In the genomic region with DNA sequence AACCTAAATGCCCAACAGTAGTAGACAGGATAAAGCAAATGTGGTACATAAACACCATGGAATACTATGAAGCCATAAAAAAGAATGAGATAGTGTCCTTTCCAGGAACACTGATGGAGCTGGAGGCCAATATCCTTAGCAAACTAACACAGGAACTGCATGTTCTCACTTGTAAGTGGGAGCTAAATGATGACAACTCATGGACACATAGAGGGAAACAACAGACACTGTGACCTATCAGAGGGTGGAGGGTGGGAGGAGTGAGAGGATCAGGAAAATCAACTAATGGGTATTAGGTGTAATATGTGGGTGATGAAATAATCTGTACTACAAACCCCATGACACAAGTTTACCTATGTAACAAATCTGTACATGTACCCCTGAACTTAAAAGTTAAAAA, we compare ENCODE assay signal across 20 cellular contexts.
DNase-seq lines count a peak whose midpoint lies in the region; ATAC-seq, FAIRE-seq and TF ChIP-seq lines count a peak whose summit lies in the region.
"Had no signal": no experiment of that assay in that cellular context is flagged by ENCODE, and none has a peak within 500 bp of the region (broad histone marks: within the 10 kb centered on the region; RNA-seq: fewer than 3 reads in every experiment).

No MANE protein-coding gene starts in this region.

- intact Hi-C loops in heart left ventricle (cut with DNase I) (no loop called here), cardiac septum (cut with DNase I) (no loop called here)

- H3K36me3 ChIP-seq in heart left ventricle (no peaks in the 10 kb centered on the region), HEK293 (ENCODE audit: control insufficient read depth in 2 of 2, insufficient read depth in 1 of 2, low read length in 2 of 2) (no peaks in the 10 kb centered on the region)
- H3K36me3 ChIP-seq: BE2C; BLaER1 treated with 17β-estradiol and CSF1 and Interleukin-3, amounts not matched to agents 10 nM and 100 nM; HAP-1 had no signal

- no peak for TF ChIP-seq EP300 in A549 (IDR thresholded peaks at IDR 0.05)

- CTCF ChIA-PET in A549 (lab: Yijun Ruan, JAX), result interaction anchor here (2.7 kb wide), 1 partner anchor 54 kb away, joined by 8 read pairs; no protein-coding TSS in a partner anchor
- CTCF ChIA-PET in HEK293 (lab: Yijun Ruan, JAX), result interaction anchor here (1.0 kb wide), 1 partner anchor 18 kb away, joined by 4 read pairs; no protein-coding TSS in a partner anchor

- FAIRE-seq in A549 (lab: Jason Lieb, UNC), result peak; percentile 43
- no peak for FAIRE-seq in H54 (lab: Jason Lieb, UNC)
- FAIRE-seq: D721Med, GM12878, GM19239 had no signal

- no peaks in the 10 kb centered on the region for H3K9me3 ChIP-seq in heart left ventricle
- H3K9me3 ChIP-seq in A549, result no peaks in the 10 kb centered on the region
- no peaks in the 10 kb centered on the region for H3K9me3 ChIP-seq in HEK293 (ENCODE audit: control insufficient read depth, insufficient read depth, low read depth, low read length)
- H3K9me3 ChIP-seq: BE2C; BLaER1 treated with 17β-estradiol and CSF1 and Interleukin-3, amounts not matched to agents 10 nM and 100 nM; HAP-1 had no signal

- no peak overlapping the region for H3K4me2 ChIP-seq in A549
- H3K4me2 ChIP-seq: BLaER1 treated with 17β-estradiol and CSF1 and Interleukin-3, amounts not matched to agents 10 nM and 100 nM; GM23338 had no signal

- H3K27me3 ChIP-seq in heart left ventricle, result no peaks in the 10 kb centered on the region
- H3K27me3 ChIP-seq: BE2C; BLaER1 treated with 17β-estradiol and CSF1 and Interleukin-3, amounts not matched to agents 10 nM and 100 nM had no signal

- POLR2A ChIA-PET in A549 (lab: Yijun Ruan, JAX), result no interaction called here
- POLR2A ChIA-PET in HEK293 (lab: Yijun Ruan, JAX), result no interaction called here

- TF ChIP-seq RAD21 in A549 (conservative IDR thresholded peaks at IDR 0.05 in 1 of 2, IDR thresholded peaks at IDR 0.05 in 1 of 2), result no peak

- TF ChIP-seq CTCF in heart left ventricle (IDR thresholded peaks at IDR 0.05) (no peak), A549 (IDR thresholded peaks at IDR 0.05) (no peak), HEK293 (tag by site-specific recombination; IDR thresholded peaks at IDR 0.05) (no peak)

- H3K4me3 ChIP-seq in heart left ventricle (no peak overlapping the region), A549 (no peak overlapping the region), HEK293 (ENCODE audit: low read depth, low read length) (no peak overlapping the region)
- H3K4me3 ChIP-seq: BLaER1 treated with 17β-estradiol and CSF1 and Interleukin-3, amounts not matched to agents 10 nM and 100 nM; GM12878; GM23338; HAP-1 had no signal

- no peak overlapping the region for H3K27ac ChIP-seq in heart left ventricle
- peak overlapping the region; percentile 94 to 98 for H3K27ac ChIP-seq in A549
- no peak overlapping the region for H3K27ac ChIP-seq in HEK293 (ENCODE audit: extremely low read depth, low read depth, low read length)
- H3K27ac ChIP-seq: BLaER1 treated with 17β-estradiol and CSF1 and Interleukin-3, amounts not matched to agents 10 nM and 100 nM had no signal

- TF ChIP-seq POLR2A in heart left ventricle (IDR thresholded peaks at IDR 0.05), result no peak
- no peak for TF ChIP-seq POLR2A in A549 (IDR thresholded peaks at IDR 0.05; ENCODE audit: low read length)
- TF ChIP-seq POLR2A in H54 (IDR thresholded peaks at IDR 0.05; ENCODE audit: low read depth, low read length), result no peak

- ATAC-seq in heart left ventricle (peak in 3 of 4 donors; percentile 57 to 80 (median 61)), A549 (no peak), esophagus mucosa (peak; percentile 28), GM21381 (IDR thresholded peaks at IDR 0.05; ENCODE audit: unreplicated experiment) (no peak)
- ATAC-seq: GM12878, GM23338 had no signal

- H3K4me1 ChIP-seq in heart left ventricle (peaks cover 0 to 6% (median 0%) of the 10 kb centered on the region in 12 donors), A549 (peaks cover 86% of the 10 kb centered on the region), HEK293 (ENCODE audit: control insufficient read depth, insufficient read depth, low read length) (peaks cover 11% of the 10 kb centered on the region)
- H3K4me1 ChIP-seq: BLaER1 treated with 17β-estradiol and CSF1 and Interleukin-3, amounts not matched to agents 10 nM and 100 nM; HAP-1 had no signal

- DNase-seq in heart left ventricle (no peak), cardiac septum (ENCODE audit: low spot score) (no peak), A549 (ENCODE audit: low read depth in 1 of 2, low spot score in 1 of 2) (no peak), H54 (ENCODE audit: insufficient read length, low spot score) (no peak)
- DNase-seq: BE2C; CD4-positive, alpha-beta T cell; CD8-positive, alpha-beta memory T cell; DMS 273 treated with DMSO at 0.1 percent for 48 hours; DMS79; EL; GDM1 had no signal

TF ChIP-seq in A549, 52 proteins besides CTCF, POLR2A, EP300 and RAD21 (continues in another document):
- TF ChIP-seq, protein P1, sequence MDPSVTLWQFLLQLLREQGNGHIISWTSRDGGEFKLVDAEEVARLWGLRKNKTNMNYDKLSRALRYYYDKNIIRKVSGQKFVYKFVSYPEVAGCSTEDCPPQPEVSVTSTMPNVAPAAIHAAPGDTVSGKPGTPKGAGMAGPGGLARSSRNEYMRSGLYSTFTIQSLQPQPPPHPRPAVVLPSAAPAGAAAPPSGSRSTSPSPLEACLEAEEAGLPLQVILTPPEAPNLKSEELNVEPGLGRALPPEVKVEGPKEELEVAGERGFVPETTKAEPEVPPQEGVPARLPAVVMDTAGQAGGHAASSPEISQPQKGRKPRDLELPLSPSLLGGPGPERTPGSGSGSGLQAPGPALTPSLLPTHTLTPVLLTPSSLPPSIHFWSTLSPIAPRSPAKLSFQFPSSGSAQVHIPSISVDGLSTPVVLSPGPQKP (IDR thresholded peaks at IDR 0.05; ENCODE audit: low read depth, low read length), result no peak
- no peak for TF ChIP-seq JUN (IDR thresholded peaks at IDR 0.05)
- no peak for TF ChIP-seq ESRRA (IDR thresholded peaks at IDR 0.05; ENCODE audit: borderline replicate concordance, low read length)
- TF ChIP-seq, protein P2, sequence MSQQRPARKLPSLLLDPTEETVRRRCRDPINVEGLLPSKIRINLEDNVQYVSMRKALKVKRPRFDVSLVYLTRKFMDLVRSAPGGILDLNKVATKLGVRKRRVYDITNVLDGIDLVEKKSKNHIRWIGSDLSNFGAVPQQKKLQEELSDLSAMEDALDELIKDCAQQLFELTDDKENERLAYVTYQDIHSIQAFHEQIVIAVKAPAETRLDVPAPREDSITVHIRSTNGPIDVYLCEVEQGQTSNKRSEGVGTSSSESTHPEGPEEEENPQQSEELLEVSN (IDR thresholded peaks at IDR 0.05; ENCODE audit: borderline replicate concordance, low read depth), result no peak
- TF ChIP-seq FOXS1 (CRISPR knock-in tag; IDR thresholded peaks at IDR 0.05), result no peak
- no peak for TF ChIP-seq NR3C1 (IDR thresholded peaks at IDR 0.05)
- TF ChIP-seq EHMT2 (IDR thresholded peaks at IDR 0.05; ENCODE audit: low read depth), result no peak
- TF ChIP-seq KDM1A (IDR thresholded peaks at IDR 0.05; ENCODE audit: low read depth), result no peak
- no peak for TF ChIP-seq MAZ (IDR thresholded peaks at IDR 0.05; ENCODE audit: borderline replicate concordance, low read depth, low read length)
- no peak for TF ChIP-seq TFCP2L1 (CRISPR knock-in tag; IDR thresholded peaks at IDR 0.05)
- no peak for TF ChIP-seq CBX8 (IDR thresholded peaks at IDR 0.05)
- TF ChIP-seq RNF2 (IDR thresholded peaks at IDR 0.05; ENCODE audit: borderline replicate concordance, low read depth), result no peak
- no peak for TF ChIP-seq CHD2 (IDR thresholded peaks at IDR 0.05; ENCODE audit: low read length, partially characterized antibody)
- no peak for TF ChIP-seq HOXB13 (CRISPR knock-in tag; IDR thresholded peaks at IDR 0.05; ENCODE audit: low read depth)
- TF ChIP-seq MYC (IDR thresholded peaks at IDR 0.05; ENCODE audit: borderline replicate concordance, low read length), result no peak
- no peak for TF ChIP-seq POLR2AphosphoS2 (conservative IDR thresholded peaks at IDR 0.05; ENCODE audit: low read length)

TF ChIP-seq in HEK293, 187 proteins besides CTCF, POLR2A, EP300 and RAD21:
- TF ChIP-seq GFI1B (tag by site-specific recombination; IDR thresholded peaks at IDR 0.05) (no peak), ZNF146 (tag by site-specific recombination; IDR thresholded peaks at IDR 0.05) (peak; percentile 71)

Comparison
In these comparisons a context has a peak if more than half of its experiments do, and no peak if none do; other contexts are left out.
1. ATAC-seq: peak in heart left ventricle (3 of 4) and esophagus mucosa (single experiment); none in A549 (0 of 2) and GM21381 (single experiment).
2. H3K27ac ChIP-seq: peak in A549 (2 of 2); none in heart left ventricle (0 of 12) and HEK293 (single experiment).